In genomic region chr21:37564341-37564923, GRCh38 we compare ENCODE assay signal across 8 cellular contexts.
DNase-seq lines count a peak whose midpoint lies in the region; ATAC-seq and TF ChIP-seq lines count a peak whose summit lies in the region.

No MANE protein-coding gene starts in this region.

- H3K4me3 Mint-ChIP-seq in activated T-helper 17 cell treated with anti-CD3 and anti-CD28 coated beads, Interleukin-2, amount 50 U/mL, for 72 hours: peak overlapping the region; percentile 91
- H3K4me3 Mint-ChIP-seq in natural killer cell treated with Interleukin-12 subunit alpha and Interleukin-12 subunit beta and Interleukin-15 and Interleukin-18, amount 100 ng/mL, for 72 hours: peak overlapping the region; percentile 95
- H3K4me3 Mint-ChIP-seq in stimulated activated naive CD8-positive, alpha-beta T cell treated with anti-CD3 and anti-CD28 coated beads, Interleukin-15, amount 100 ng/mL, for 72 hours: peak overlapping the region; percentile 98 to 99

- peak overlapping the region; percentile 76 for H3K27ac ChIP-seq in HUES64 (ENCODE audit: low read depth, low read length)
- H3K27ac ChIP-seq in PC-9: peak overlapping the region; percentile 99

- ATAC-seq in GM21447 (IDR thresholded peaks at IDR 0.05; ENCODE audit: unreplicated experiment): peak; percentile 57
- ATAC-seq in activated T-helper 17 cell treated with anti-CD3 and anti-CD28 coated beads, Interleukin-2, amount 50 U/mL, for 72 hours (replicated peaks): peak; percentile 88
- peak; percentile 88 to 89 for ATAC-seq in natural killer cell treated with Interleukin-12 subunit alpha and Interleukin-12 subunit beta and Interleukin-15 and Interleukin-18, amount 100 ng/mL, for 72 hours
- ATAC-seq in stimulated activated naive CD8-positive, alpha-beta T cell treated with anti-CD3 and anti-CD28 coated beads, Interleukin-15, amount 100 ng/mL, for 72 hours: peak; percentile 88

- H2AFZ ChIP-seq in PC-9: peak overlapping the region; percentile 97

- DNase-seq in COLO668 (lab: John Stamatoyannopoulos, UW; ENCODE audit: unreplicated experiment) (peak; percentile 91), PC-9 (peak; percentile 87 to 96), fibroblast of pulmonary artery (ENCODE audit: low read depth) (peak; percentile 98)
- DNase-seq in natural killer cell treated with Interleukin-12 subunit alpha and Interleukin-12 subunit beta and Interleukin-15 and Interleukin-18, amount 100 ng/mL, for 72 hours (ENCODE audit: low spot score): peak; percentile 93
- peak; percentile 77 to 88 for DNase-seq in stimulated activated naive CD8-positive, alpha-beta T cell treated with anti-CD3 and anti-CD28 coated beads, Interleukin-15, amount 100 ng/mL, for 72 hours

- H3K27me3 ChIP-seq in HUES64 (ENCODE audit: insufficient read depth, low read length) (peaks cover 12% of the 10 kb centered on the region), PC-9 (ENCODE audit: insufficient read depth, low read depth) (no peaks in the 10 kb centered on the region)

- TF ChIP-seq CTCF in PC-9 (conservative IDR thresholded peaks at IDR 0.05) (no peak; the same call in 1 of the 2 replicates), fibroblast of pulmonary artery (IDR thresholded peaks at IDR 0.05; ENCODE audit: low read length, missing control alignments) (no peak)

- H3K36me3 Mint-ChIP-seq in activated T-helper 17 cell treated with anti-CD3 and anti-CD28 coated beads, Interleukin-2, amount 50 U/mL, for 72 hours (ENCODE audit: low read depth): no peaks in the 10 kb centered on the region
- no peaks in the 10 kb centered on the region for H3K36me3 Mint-ChIP-seq in natural killer cell treated with Interleukin-12 subunit alpha and Interleukin-12 subunit beta and Interleukin-15 and Interleukin-18, amount 100 ng/mL, for 72 hours

- H3K36me3 ChIP-seq in HUES64 (ENCODE audit: insufficient read depth, low read length) (no peaks in the 10 kb centered on the region), PC-9 (ENCODE audit: low read depth) (no peaks in the 10 kb centered on the region)

- H3K4me1 Mint-ChIP-seq in activated T-helper 17 cell treated with anti-CD3 and anti-CD28 coated beads, Interleukin-2, amount 50 U/mL, for 72 hours: peaks cover 4% of the 10 kb centered on the region
- H3K4me1 Mint-ChIP-seq in natural killer cell treated with Interleukin-12 subunit alpha and Interleukin-12 subunit beta and Interleukin-15 and Interleukin-18, amount 100 ng/mL, for 72 hours (ENCODE audit: low read depth in 2 of 2): peaks cover 18 to 23% of the 10 kb centered on the region in 2 donors
- peaks cover 31% of the 10 kb centered on the region for H3K4me1 Mint-ChIP-seq in stimulated activated naive CD8-positive, alpha-beta T cell treated with anti-CD3 and anti-CD28 coated beads, Interleukin-15, amount 100 ng/mL, for 72 hours

- no peaks in the 10 kb centered on the region for H3K9me2 ChIP-seq in PC-9 (ENCODE audit: insufficient read depth)

- no peaks in the 10 kb centered on the region for H3K9me3 Mint-ChIP-seq in activated T-helper 17 cell treated with anti-CD3 and anti-CD28 coated beads, Interleukin-2, amount 50 U/mL, for 72 hours
- no peaks in the 10 kb centered on the region for H3K9me3 Mint-ChIP-seq in natural killer cell treated with Interleukin-12 subunit alpha and Interleukin-12 subunit beta and Interleukin-15 and Interleukin-18, amount 100 ng/mL, for 72 hours
- H3K9me3 Mint-ChIP-seq in stimulated activated naive CD8-positive, alpha-beta T cell treated with anti-CD3 and anti-CD28 coated beads, Interleukin-15, amount 100 ng/mL, for 72 hours: peaks cover 0 to 4% of the 10 kb centered on the region in 2 donors

- WGBS in HUES64: 26% methylated on average over 14 of the region's 14 CpGs

- H4K20me1 ChIP-seq in PC-9 (ENCODE audit: insufficient read depth): no peaks in the 10 kb centered on the region

- H3K79me2 ChIP-seq in PC-9 (ENCODE audit: low read depth): peaks cover 6% of the 10 kb centered on the region; the same call in 1 of the 2 replicates

- peaks cover 15% of the 10 kb centered on the region for H3F3A ChIP-seq in PC-9 (ENCODE audit: insufficient read depth, low read depth)

- peak overlapping the region; percentile 95 for H3K4me2 ChIP-seq in PC-9

- intact Hi-C loops in PC-9 (cut with micrococcal nuclease; ENCODE audit: unreplicated experiment): loop anchor here (1.0 to 5.0 kb wide), 6 partner anchors 72 to 298 kb away; partner anchors contain the start of gene VPS26C

- H3K4me3 ChIP-seq in HUES64 (ENCODE audit: low read length) (peak overlapping the region; percentile 56), PC-9 (peak overlapping the region; percentile 65), fibroblast of pulmonary artery (replicated peaks; ENCODE audit: low read depth, low read length) (peak overlapping the region; percentile 55)

- H3K9ac ChIP-seq in HUES64 (ENCODE audit: low read depth, low read length): peak overlapping the region; percentile 54; the same call in 1 of the 2 replicates

- POLR2A ChIA-PET in PC-9 (lab: Charles Lee; ENCODE audit: unreplicated experiment): interaction anchor here (0.5 to 1.3 kb wide), 13 partner anchors 9 to 1426 kb away, joined by 3 to 15 read pairs (median 4); no protein-coding TSS in a partner anchor

- CTCF ChIA-PET in PC-9 (lab: Charles Lee): interaction anchor here (0.6 to 0.9 kb wide), 6 partner anchors 10 to 563 kb away, joined by 3 to 10 read pairs (median 6); no protein-coding TSS in a partner anchor

- no TSS peak for BruUV-seq in PC-9 (replicated peaks; lab: Mats Ljungman, UMichigan)

- H3K27me3 Mint-ChIP-seq in activated T-helper 17 cell treated with anti-CD3 and anti-CD28 coated beads, Interleukin-2, amount 50 U/mL, for 72 hours: no peaks in the 10 kb centered on the region
- H3K27me3 Mint-ChIP-seq in natural killer cell treated with Interleukin-12 subunit alpha and Interleukin-12 subunit beta and Interleukin-15 and Interleukin-18, amount 100 ng/mL, for 72 hours: no peaks in the 10 kb centered on the region
- no peaks in the 10 kb centered on the region for H3K27me3 Mint-ChIP-seq in stimulated activated naive CD8-positive, alpha-beta T cell treated with anti-CD3 and anti-CD28 coated beads, Interleukin-15, amount 100 ng/mL, for 72 hours

- peak overlapping the region; percentile 98 for H3K27ac Mint-ChIP-seq in activated T-helper 17 cell treated with anti-CD3 and anti-CD28 coated beads, Interleukin-2, amount 50 U/mL, for 72 hours
- peak overlapping the region; percentile 99 for H3K27ac Mint-ChIP-seq in natural killer cell treated with Interleukin-12 subunit alpha and Interleukin-12 subunit beta and Interleukin-15 and Interleukin-18, amount 100 ng/mL, for 72 hours
- H3K27ac Mint-ChIP-seq in stimulated activated naive CD8-positive, alpha-beta T cell treated with anti-CD3 and anti-CD28 coated beads, Interleukin-15, amount 100 ng/mL, for 72 hours: peak overlapping the region; percentile 99

- H3K9me3 ChIP-seq in HUES64 (ENCODE audit: insufficient read depth, low read depth, low read length) (no peaks in the 10 kb centered on the region), PC-9 (ENCODE audit: insufficient read depth, low read depth) (no peaks in the 10 kb centered on the region)

- H3K4me1 ChIP-seq in HUES64 (ENCODE audit: insufficient read depth, low read length) (peaks cover 10% of the 10 kb centered on the region; the same call in 1 of the 2 replicates), PC-9 (replicated peaks; ENCODE audit: insufficient read depth) (peaks cover 14% of the 10 kb centered on the region)

Comparison
In these comparisons a context has a peak if more than half of its experiments do, and no peak if none do; other contexts are left out.
1. Peak in every context shown above with its lines: DNase-seq, ATAC-seq, H3K4me3 ChIP-seq and H3K27ac ChIP-seq.